15 cellular contexts compared by ENCODE assay signal in genomic region chr13:93466502-93467036, GRCh38.
"Had no signal": no experiment of that assay in that cellular context is flagged by ENCODE, and none has a peak within 500 bp of the region (broad histone marks: within the 10 kb centered on the region; RNA-seq: fewer than 3 reads in every experiment).

No MANE protein-coding gene starts in this region.

- H3K9me3 ChIP-seq: neutrophil, suprapubic skin, thyroid gland had no signal

- ATAC-seq: esophagus mucosa; foreskin keratinocyte; left colon; naive thymus-derived CD8-positive, alpha-beta T cell; psoas muscle had no signal

- H3K4me3 ChIP-seq: psoas muscle, sigmoid colon, smooth muscle cell, suprapubic skin, thyroid gland had no signal

- H3K36me3 ChIP-seq: neutrophil, sigmoid colon, suprapubic skin, thyroid gland had no signal

- DNase-seq: effector memory CD4-positive, alpha-beta T cell; foreskin keratinocyte; immature natural killer cell; left colon; mammary epithelial cell; naive thymus-derived CD8-positive, alpha-beta T cell; psoas muscle; sigmoid colon; stimulated activated CD4-positive, alpha-beta T cell treated with anti-CD3 and anti-CD28 coated beads, Interleukin-2, amount 100 ng/mL, for 48 hours; stimulated activated naive CD4-positive, alpha-beta T cell treated with Interleukin-2 at 50 U/mL for 16 hours; thyroid gland had no signal

- H3K4me2 ChIP-seq: smooth muscle cell had no signal

- H3K27me3 ChIP-seq: foreskin keratinocyte, neutrophil, sigmoid colon, suprapubic skin, thyroid gland had no signal

- H3K27ac ChIP-seq: foreskin keratinocyte, neutrophil, psoas muscle, sigmoid colon, suprapubic skin, thyroid gland had no signal

- H3K4me1 ChIP-seq: foreskin keratinocyte, psoas muscle, sigmoid colon, suprapubic skin, thyroid gland had no signal
